ENCODE assay signal across 14 cellular contexts in the genomic region with DNA sequence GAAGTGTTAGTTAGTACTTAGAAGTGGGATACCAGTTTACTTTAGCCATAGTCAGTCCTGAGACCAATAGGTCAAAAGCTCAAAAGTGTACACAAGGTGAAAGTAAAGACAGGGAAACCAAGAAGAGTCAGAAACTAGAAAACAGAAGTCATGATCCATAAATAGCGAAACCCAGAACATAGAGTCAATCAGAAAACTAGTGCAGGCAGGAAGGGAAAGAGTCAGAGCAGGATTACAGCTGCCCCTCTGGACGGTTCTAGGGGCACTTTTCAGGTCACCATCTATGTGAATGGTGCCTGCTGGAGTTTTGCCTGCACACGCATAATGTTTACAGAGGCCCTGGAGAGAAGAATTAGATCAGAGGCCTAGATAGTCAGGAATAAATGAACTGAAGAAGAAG. TPM values are rescaled to one million over a fixed set of nuclear protein-coding genes. Genes with fewer than 3 reads are reported as not detected.
DNase-seq lines count a peak whose midpoint lies in the region; ATAC-seq, FAIRE-seq and TF ChIP-seq lines count a peak whose summit lies in the region.
"Had no signal": no experiment of that assay in that cellular context is flagged by ENCODE, and none has a peak within 500 bp of the region (broad histone marks: within the 10 kb centered on the region; RNA-seq: fewer than 3 reads in every experiment).

No MANE protein-coding gene starts in this region.

- ATAC-seq in GM18909 (IDR thresholded peaks at IDR 0.05; ENCODE audit: poor library complexity, unreplicated experiment) (peak; percentile 96), GM23338 (peak; percentile 66), HG03432 (IDR thresholded peaks at IDR 0.05; ENCODE audit: unreplicated experiment) (peak; percentile 98), upper lobe of left lung (ENCODE audit: low FRiP score in 2 of 2) (no peak)
- ATAC-seq: heart left ventricle; naive thymus-derived CD4-positive, alpha-beta T cell; SK-N-SH treated with all-trans-retinoic acid at 6 μM for 48 hours had no signal

- H3K27ac Mint-ChIP-seq in GM23338 (peak overlapping the region; percentile 88), neural progenitor cell (peak overlapping the region; percentile 8)
- H3K27ac Mint-ChIP-seq: naive thymus-derived CD4-positive, alpha-beta T cell had no signal

- FAIRE-seq in HTR-8/SVneo (lab: Jason Lieb, UNC): no peak
- FAIRE-seq: H54 had no signal

- no peaks in the 10 kb centered on the region for H3K36me3 Mint-ChIP-seq in GM23338 (ENCODE audit: low read depth)
- H3K36me3 Mint-ChIP-seq in neural progenitor cell: no peaks in the 10 kb centered on the region
- H3K36me3 Mint-ChIP-seq: naive thymus-derived CD4-positive, alpha-beta T cell had no signal

- TF ChIP-seq EP300 in upper lobe of left lung (IDR thresholded peaks at IDR 0.05): no peak
- TF ChIP-seq EP300 in SK-N-SH (IDR thresholded peaks at IDR 0.05; ENCODE audit: borderline replicate concordance in 1 of 2, low read depth in 1 of 2, low read length in 1 of 2): no peak

- H3K9me2 ChIP-seq in GM23338 (ENCODE audit: insufficient read depth) (no peaks in the 10 kb centered on the region), SK-N-SH (no peaks in the 10 kb centered on the region; the same call in 1 of the 2 replicates)

- H3K9ac ChIP-seq in neural progenitor cell: no peak overlapping the region
- no peak overlapping the region for H3K9ac ChIP-seq in SK-N-SH

- H4K20me1 ChIP-seq in GM23338 (replicated peaks; ENCODE audit: insufficient read depth): no peaks in the 10 kb centered on the region
- H4K20me1 ChIP-seq in neural progenitor cell (ENCODE audit: low read depth): peaks cover 12% of the 10 kb centered on the region
- no peaks in the 10 kb centered on the region for H4K20me1 ChIP-seq in SK-N-SH (ENCODE audit: insufficient read depth)

- intact Hi-C loops in cardiac septum (cut with DNase I): no loop called here

- no peak for TF ChIP-seq POLR2A in upper lobe of left lung (IDR thresholded peaks at IDR 0.05)

- H3K9me3 Mint-ChIP-seq in GM23338 (no peaks in the 10 kb centered on the region), neural progenitor cell (no peaks in the 10 kb centered on the region)
- H3K9me3 Mint-ChIP-seq: naive thymus-derived CD4-positive, alpha-beta T cell had no signal

- H3K4me3 ChIP-seq in GM23338: no peak overlapping the region
- peak overlapping the region; percentile 41 for H3K4me3 ChIP-seq in neural progenitor cell
- no peak overlapping the region for H3K4me3 ChIP-seq in upper lobe of left lung
- H3K4me3 ChIP-seq in SK-N-SH (ENCODE audit: low read depth in 2 of 2, low read length in 1 of 2): no peak overlapping the region
- H3K4me3 ChIP-seq: heart left ventricle had no signal

- DNase-seq in GM23338 (ENCODE audit: low spot score) (no peak), neural progenitor cell (ENCODE audit: low spot score) (peak; percentile 7), upper lobe of left lung (no peak), HTR-8/SVneo (ENCODE audit: insufficient read length, low spot score) (no peak), SK-N-SH (no peak), cardiac septum (ENCODE audit: low spot score) (no peak)
- DNase-seq: Calu3; central memory CD4-positive, alpha-beta T cell; heart left ventricle; naive thymus-derived CD4-positive, alpha-beta T cell had no signal

- POLR2A ChIA-PET in SK-N-SH (lab: Yijun Ruan, JAX): interaction anchor here (1.2 kb wide), 1 partner anchor 23 kb away, joined by 3 read pairs; a partner anchor contains a TSS

- peaks cover 11% of the 10 kb centered on the region for H3K4me1 ChIP-seq in GM23338 (ENCODE audit: insufficient read depth)
- peaks cover 33% of the 10 kb centered on the region for H3K4me1 ChIP-seq in neural progenitor cell
- H3K4me1 ChIP-seq in upper lobe of left lung: no peaks in the 10 kb centered on the region
- no peaks in the 10 kb centered on the region for H3K4me1 ChIP-seq in SK-N-SH (ENCODE audit: control insufficient read depth in 1 of 2, insufficient read depth in 2 of 2, low read depth in 1 of 2, low read length in 1 of 2)
- H3K4me1 ChIP-seq: heart left ventricle had no signal

- H3K36me3 ChIP-seq in GM23338 (ENCODE audit: insufficient read depth) (no peaks in the 10 kb centered on the region), neural progenitor cell (no peaks in the 10 kb centered on the region), upper lobe of left lung (no peaks in the 10 kb centered on the region), SK-N-SH (replicated peaks in 1 of 2; ENCODE audit: control insufficient read depth in 1 of 2, insufficient read depth in 2 of 2, low read length in 1 of 2) (no peaks in the 10 kb centered on the region)
- H3K36me3 ChIP-seq: heart left ventricle had no signal

- H2AFZ ChIP-seq in GM23338 (no peak overlapping the region), neural progenitor cell (replicated peaks) (no peak overlapping the region), SK-N-SH (ENCODE audit: low read depth) (no peak overlapping the region)

- H3K4me2 ChIP-seq in GM23338 (peak overlapping the region; percentile 39), neural progenitor cell (peak overlapping the region; percentile 81), SK-N-SH (no peak overlapping the region)

- H3K9me3 ChIP-seq in neural progenitor cell (ENCODE audit: low read depth): no peaks in the 10 kb centered on the region
- no peaks in the 10 kb centered on the region for H3K9me3 ChIP-seq in upper lobe of left lung
- no peaks in the 10 kb centered on the region for H3K9me3 ChIP-seq in SK-N-SH
- H3K9me3 ChIP-seq: heart left ventricle had no signal

- H3K27ac ChIP-seq in GM23338 (ENCODE audit: low read depth) (no peak overlapping the region), neural progenitor cell (peak overlapping the region; percentile 85), upper lobe of left lung (no peak overlapping the region), SK-N-SH (ENCODE audit: low read depth in 2 of 2, low read length in 1 of 2) (no peak overlapping the region)
- H3K27ac ChIP-seq: heart left ventricle had no signal

- CTCF ChIA-PET in SK-N-SH (lab: Yijun Ruan, JAX): interaction anchor here (0.7 to 2.7 kb wide), 6 partner anchors 19 to 203 kb away, joined by 3 to 11 read pairs (median 4); a partner anchor contains a TSS

- H3K4me1 Mint-ChIP-seq in GM23338: peaks cover 37% of the 10 kb centered on the region; the same call in 2 of the 3 replicates
- peaks cover 25% of the 10 kb centered on the region for H3K4me1 Mint-ChIP-seq in neural progenitor cell

- peak overlapping the region; percentile 37; the same call in 2 of the 3 replicates for H3K4me3 Mint-ChIP-seq in GM23338
- peak overlapping the region; percentile 75 for H3K4me3 Mint-ChIP-seq in neural progenitor cell
- H3K4me3 Mint-ChIP-seq: naive thymus-derived CD4-positive, alpha-beta T cell had no signal

- TF ChIP-seq CTCF in GM23338 (conservative IDR thresholded peaks at IDR 0.05; ENCODE audit: low read depth in 2 of 2): no peak
- TF ChIP-seq CTCF in neural progenitor cell (IDR thresholded peaks at IDR 0.05): no peak
- TF ChIP-seq CTCF in upper lobe of left lung (IDR thresholded peaks at IDR 0.05): no peak
- no peak for TF ChIP-seq CTCF in SK-N-SH (IDR thresholded peaks at IDR 0.05)

- no peaks in the 10 kb centered on the region for H3K79me2 ChIP-seq in GM23338 (replicated peaks; ENCODE audit: insufficient read depth)
- no peaks in the 10 kb centered on the region for H3K79me2 ChIP-seq in neural progenitor cell (ENCODE audit: low read depth)
- no peaks in the 10 kb centered on the region for H3K79me2 ChIP-seq in SK-N-SH (ENCODE audit: insufficient read depth)

- no peaks in the 10 kb centered on the region for H3K27me3 Mint-ChIP-seq in GM23338 (ENCODE audit: insufficient read depth, low read depth, poor library complexity)
- no peaks in the 10 kb centered on the region for H3K27me3 Mint-ChIP-seq in neural progenitor cell (ENCODE audit: insufficient read depth, low read depth)

- TF ChIP-seq RAD21 in SK-N-SH (IDR thresholded peaks at IDR 0.05; ENCODE audit: low read length): no peak

- 55 to 75% methylated on average over 3 of the region's 3 CpGs for WGBS in upper lobe of left lung, 2 donors
- 48% methylated on average over 3 of the region's 3 CpGs for WGBS in SK-N-SH (ENCODE audit: low lambda C conversion rate)

- H3K27me3 ChIP-seq in GM23338 (ENCODE audit: insufficient read depth) (no peaks in the 10 kb centered on the region), neural progenitor cell (no peaks in the 10 kb centered on the region), upper lobe of left lung (no peaks in the 10 kb centered on the region), SK-N-SH (ENCODE audit: insufficient read depth) (no peaks in the 10 kb centered on the region; the same call in 1 of the 2 replicates)
- H3K27me3 ChIP-seq: heart left ventricle had no signal

- H3F3A ChIP-seq in GM23338 (replicated peaks; ENCODE audit: low read depth) (no peaks in the 10 kb centered on the region), neural progenitor cell (ENCODE audit: low read depth) (peaks cover 31% of the 10 kb centered on the region), SK-N-SH (replicated peaks; ENCODE audit: insufficient read depth) (no peaks in the 10 kb centered on the region)

TF ChIP-seq in GM23338, 12 proteins besides CTCF, POLR2A, EP300 and RAD21:
- TF ChIP-seq NANOG (IDR thresholded peaks at IDR 0.05; ENCODE audit: borderline replicate concordance) (no peak), STAT1 (IDR thresholded peaks at IDR 0.05; ENCODE audit: unreplicated experiment) (no peak), POLR2AphosphoS5 (IDR thresholded peaks at IDR 0.05; ENCODE audit: low read depth) (no peak)

TF ChIP-seq in SK-N-SH, 30 proteins besides CTCF, POLR2A, EP300 and RAD21 (continues in another document):
- no peak for TF ChIP-seq MXI1 (IDR thresholded peaks at IDR 0.05; ENCODE audit: low read depth, low read length)
- no peak for TF ChIP-seq CHD2 (IDR thresholded peaks at IDR 0.05; ENCODE audit: low read length, partially characterized antibody)
- no peak for TF ChIP-seq NRF1 (IDR thresholded peaks at IDR 0.05; ENCODE audit: low read depth, low read length)
- TF ChIP-seq, protein P1, sequence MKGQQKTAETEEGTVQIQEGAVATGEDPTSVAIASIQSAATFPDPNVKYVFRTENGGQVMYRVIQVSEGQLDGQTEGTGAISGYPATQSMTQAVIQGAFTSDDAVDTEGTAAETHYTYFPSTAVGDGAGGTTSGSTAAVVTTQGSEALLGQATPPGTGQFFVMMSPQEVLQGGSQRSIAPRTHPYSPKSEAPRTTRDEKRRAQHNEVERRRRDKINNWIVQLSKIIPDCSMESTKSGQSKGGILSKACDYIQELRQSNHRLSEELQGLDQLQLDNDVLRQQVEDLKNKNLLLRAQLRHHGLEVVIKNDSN (IDR thresholded peaks at IDR 0.05; ENCODE audit: borderline replicate concordance, low read depth): no peak

RNA-seq across cellular contexts. Expression of a gene that starts 22.4 kb away (rescaled TPM):
- total RNA-seq in GM23338 (2014; rRNA removed; shearing (Covaris generic)): 107 and 114 TPM in 2 replicates
- polyA plus RNA-seq in GM23338 (2016; fragmentation: Nextera tagmentation; extraction: Ambion mirVana) (52.1 and 60.4 TPM in 2 replicates), SK-N-SH (2012; rRNA removed) (108 and 177 TPM in 2 replicates)
- total RNA-seq in neural progenitor cell (ENCODE audit: low replicate concordance) (145 and 176 TPM in 2 replicates), upper lobe of left lung (100 to 1,000 TPM in 2 of 6 donors, 10 to 100 TPM in 4; 51.8 to 258 (median 77.7) TPM), cardiac septum (38.9 TPM)
- polyA plus RNA-seq in SK-N-SH (2012; cell fraction: cytosol; rRNA removed): 45.2 and 45.3 TPM in 2 replicates
- 428 and 844 TPM in 2 replicates for polyA plus RNA-seq in SK-N-SH (2012; cell fraction: nucleus; rRNA removed)

Comparison
In these comparisons a context has a peak if more than half of its experiments do, and no peak if none do; other contexts are left out.
1. ATAC-seq: peak in GM18909 (single experiment), GM23338 (single experiment) and HG03432 (single experiment); none in upper lobe of left lung (0 of 2).